9 cellular contexts compared by ENCODE assay signal in the genomic region with DNA sequence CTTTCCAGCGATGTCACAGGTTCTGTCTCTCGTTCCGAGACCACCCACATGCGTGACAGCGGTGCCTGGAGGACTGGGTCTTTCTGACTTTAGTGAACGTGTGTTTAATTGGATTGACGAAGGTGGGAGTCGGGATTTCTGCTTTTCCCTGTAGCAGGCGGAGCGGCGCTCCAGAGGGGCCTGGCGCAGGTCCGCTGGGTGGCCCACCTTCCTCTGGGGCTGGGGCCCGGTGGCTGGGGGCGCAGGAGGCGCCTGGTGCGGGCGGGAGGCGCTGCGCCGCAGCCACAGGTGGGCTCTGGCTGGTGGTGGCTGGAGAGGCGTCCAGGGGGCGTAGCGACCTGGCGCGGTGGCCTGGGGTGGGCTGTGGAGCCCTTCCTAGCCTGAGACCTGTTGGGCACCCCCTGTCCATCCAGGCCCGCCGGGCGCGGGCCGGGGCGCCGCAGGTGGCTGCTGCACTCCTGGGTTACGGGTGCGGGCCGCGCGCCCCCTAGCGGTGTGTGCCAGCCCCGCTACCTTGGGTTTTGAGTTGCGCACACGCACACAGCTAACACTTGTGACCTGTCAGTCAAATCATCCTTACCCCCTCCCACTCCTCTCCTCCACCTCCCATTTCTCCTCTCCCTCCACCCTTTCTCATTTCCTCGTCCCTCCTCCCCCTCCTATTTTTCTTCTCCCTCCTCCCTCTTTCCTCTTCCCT. TPM values are rescaled to one million over a fixed set of nuclear protein-coding genes. Genes with fewer than 3 reads are reported as not detected.
DNase-seq lines count a peak whose midpoint lies in the region; ATAC-seq and TF ChIP-seq lines count a peak whose summit lies in the region.
"Had no signal": no experiment of that assay in that cellular context is flagged by ENCODE, and none has a peak within 500 bp of the region (broad histone marks: within the 10 kb centered on the region; RNA-seq: fewer than 3 reads in every experiment).

No MANE protein-coding gene starts in this region.

- H4K91ac ChIP-seq in IMR-90 (ENCODE audit: insufficient read depth, low read depth, low read length), result peak overlapping the region; percentile 47; the same call in 1 of the 2 replicates

- TF ChIP-seq CTCF in IMR-90 (conservative IDR thresholded peaks at IDR 0.05; ENCODE audit: low read depth, low read length) (peak; percentile 77), neural progenitor cell (IDR thresholded peaks at IDR 0.05) (no peak), nephron progenitor cell (IDR thresholded peaks at IDR 0.05) (no peak), thyroid gland (IDR thresholded peaks at IDR 0.05) (peak in 2 of 6 experiments; percentile 18 to 21)

- peaks cover 50% of the 10 kb centered on the region for H3F3A ChIP-seq in neural progenitor cell (ENCODE audit: low read depth)

- no peak overlapping the region for H4K8ac ChIP-seq in IMR-90 (ENCODE audit: low read depth in 2 of 2, low read length in 2 of 2)

- peak overlapping the region; percentile 87 for H2AK9ac ChIP-seq in IMR-90 (replicated peaks; ENCODE audit: low read depth, low read length, poor library complexity)

- H2AK5ac ChIP-seq in IMR-90 (ENCODE audit: low read depth, low read length), result peak overlapping the region; percentile 60; the same call in 1 of the 2 replicates

- POLR2A ChIA-PET in IMR-90 (lab: Charles Lee; ENCODE audit: unreplicated experiment), result interaction anchor here (0.6 kb wide), 1 partner anchor 122 kb away, joined by 4 read pairs; no protein-coding TSS in a partner anchor

- CTCF ChIA-PET in IMR-90 (lab: Yijun Ruan, JAX), result interaction anchor here (0.8 to 1.0 kb wide), 2 partner anchors 14 to 60 kb away, joined by 3 read pairs; no protein-coding TSS in a partner anchor

- H3K4me1 Mint-ChIP-seq in neural progenitor cell (peaks cover 52% of the 10 kb centered on the region), nephron progenitor cell (peaks cover 60% of the 10 kb centered on the region)
- peaks cover 2 to 9% of the 10 kb centered on the region in 2 donors for H3K4me1 Mint-ChIP-seq in effector memory CD8-positive, alpha-beta T cell (ENCODE audit: low read depth in 2 of 2)

- H3K9me1 ChIP-seq in IMR-90 (ENCODE audit: insufficient read depth, low read length), result no peaks in the 10 kb centered on the region

- peak overlapping the region; percentile 59; the same call in 1 of the 2 replicates for H3K23ac ChIP-seq in IMR-90 (ENCODE audit: low read depth, low read length)

- TF ChIP-seq POLR2A in IMR-90 (IDR thresholded peaks at IDR 0.05; ENCODE audit: low read depth, low read length) (peak; percentile 1; the same call in 1 of the 2 replicates), thyroid gland (IDR thresholded peaks at IDR 0.05) (no peak)

- in situ Hi-C loops in IMR-90 (cut with MboI; ENCODE audit: low sequenced_read_pairs), result loop anchor here (5.0 kb wide), 1 partner anchor 166 kb away; no protein-coding TSS in a partner anchor

- H3K9me3 ChIP-seq in IMR-90 (ENCODE audit: control insufficient read depth, insufficient read depth, low read length) (no peaks in the 10 kb centered on the region), endocrine pancreas (ENCODE audit: control insufficient read depth, low read length) (no peaks in the 10 kb centered on the region), neural progenitor cell (ENCODE audit: low read depth) (no peaks in the 10 kb centered on the region), thyroid gland (no peaks in the 10 kb centered on the region)

- H4K5ac ChIP-seq in IMR-90 (ENCODE audit: low read depth, low read length), result no peak overlapping the region

- H3K4me2 ChIP-seq in IMR-90 (ENCODE audit: low read depth, low read length) (peak overlapping the region; percentile 57), neural progenitor cell (no peak overlapping the region)

- H3K4me3 ChIP-seq in IMR-90 (ENCODE audit: insufficient read depth, low read depth, low read length), result peak overlapping the region; percentile 81
- H3K4me3 ChIP-seq in endocrine pancreas (ENCODE audit: control insufficient read depth, insufficient read depth, low read length), result no peak overlapping the region
- H3K4me3 ChIP-seq in neural progenitor cell, result no peak overlapping the region
- no peak overlapping the region for H3K4me3 ChIP-seq in thyroid gland (replicated peaks in 1 of 3)

- peaks cover 38% of the 10 kb centered on the region for H3K27me3 Mint-ChIP-seq in neural progenitor cell (ENCODE audit: insufficient read depth, low read depth)
- H3K27me3 Mint-ChIP-seq in effector memory CD8-positive, alpha-beta T cell, result peaks cover 56 to 86% of the 10 kb centered on the region in 2 donors
- peaks cover 21% of the 10 kb centered on the region for H3K27me3 Mint-ChIP-seq in nephron progenitor cell (ENCODE audit: low read depth, poor library complexity)

- H4K20me1 ChIP-seq in IMR-90 (ENCODE audit: insufficient read depth, low read length), result peaks cover 58% of the 10 kb centered on the region
- H4K20me1 ChIP-seq in neural progenitor cell (ENCODE audit: low read depth), result no peaks in the 10 kb centered on the region

- H3K27ac ChIP-seq in IMR-90 (ENCODE audit: insufficient read depth, low read length), result peak overlapping the region; percentile 63
- H3K27ac ChIP-seq in neural progenitor cell, result no peak overlapping the region
- H3K27ac ChIP-seq in thyroid gland, result no peak overlapping the region

- H2BK120ac ChIP-seq in IMR-90 (ENCODE audit: low read depth, low read length), result no peak overlapping the region

- H3K9me3 Mint-ChIP-seq in neural progenitor cell, result peaks cover 36% of the 10 kb centered on the region
- peaks cover 0 to 4% of the 10 kb centered on the region in 2 donors for H3K9me3 Mint-ChIP-seq in effector memory CD8-positive, alpha-beta T cell
- peaks cover 35% of the 10 kb centered on the region for H3K9me3 Mint-ChIP-seq in nephron progenitor cell

- H2AFZ ChIP-seq in IMR-90 (replicated peaks; ENCODE audit: low read length, poor library complexity) (peak overlapping the region; percentile 43), neural progenitor cell (replicated peaks) (no peak overlapping the region)

- H3K4ac ChIP-seq in IMR-90 (ENCODE audit: low read depth, low read length), result peak overlapping the region; percentile 55; the same call in 1 of the 2 replicates

- peaks cover 6% of the 10 kb centered on the region; the same call in 1 of the 2 replicates for H3K4me1 ChIP-seq in IMR-90 (ENCODE audit: control insufficient read depth, insufficient read depth, low read length)
- no peaks in the 10 kb centered on the region for H3K4me1 ChIP-seq in endocrine pancreas (ENCODE audit: control insufficient read depth, insufficient read depth, low read length)
- H3K4me1 ChIP-seq in neural progenitor cell, result peaks cover 43% of the 10 kb centered on the region
- H3K4me1 ChIP-seq in thyroid gland, result no peaks in the 10 kb centered on the region

- H3K79me1 ChIP-seq in IMR-90 (ENCODE audit: low read depth in 1 of 2, low read length in 2 of 2), result peaks cover 0 to 49% of the 10 kb centered on the region in 2 experiments; a peak in 2 of 4 replicates

- H2BK5ac ChIP-seq in IMR-90 (ENCODE audit: low read depth, low read length, poor library complexity, severe bottlenecking), result no peak overlapping the region

- ATAC-seq in IMR-90 (ENCODE audit: low read depth) (peak; percentile 54), HG02798 (IDR thresholded peaks at IDR 0.05; ENCODE audit: poor library complexity, unreplicated experiment) (no peak)
- no peak for ATAC-seq in effector memory CD8-positive, alpha-beta T cell (replicated peaks)
- ATAC-seq: T-cell had no signal

- BruUV-seq in IMR-90 (replicated peaks; lab: Mats Ljungman, UMichigan), result no TSS peak

- peak; percentile 61 for TF ChIP-seq RAD21 in IMR-90 (IDR thresholded peaks at IDR 0.05; ENCODE audit: low read length)

- H3K79me2 ChIP-seq in neural progenitor cell (ENCODE audit: low read depth), result no peaks in the 10 kb centered on the region

- peak overlapping the region; percentile 23 for H3K4me3 Mint-ChIP-seq in neural progenitor cell
- H3K4me3 Mint-ChIP-seq in effector memory CD8-positive, alpha-beta T cell, result no peak overlapping the region
- H3K4me3 Mint-ChIP-seq in nephron progenitor cell, result no peak overlapping the region
- H3K4me3 Mint-ChIP-seq: T-cell had no signal

- H3K36me3 Mint-ChIP-seq in neural progenitor cell, result peaks cover 7% of the 10 kb centered on the region
- no peaks in the 10 kb centered on the region for H3K36me3 Mint-ChIP-seq in effector memory CD8-positive, alpha-beta T cell (ENCODE audit: insufficient read depth)
- peaks cover 14% of the 10 kb centered on the region for H3K36me3 Mint-ChIP-seq in nephron progenitor cell (ENCODE audit: low read depth)
- H3K36me3 Mint-ChIP-seq: T-cell had no signal

- no peak overlapping the region for H3K18ac ChIP-seq in IMR-90 (ENCODE audit: low read depth, low read length)

- H3K27me3 ChIP-seq in IMR-90 (ENCODE audit: control insufficient read depth, insufficient read depth, low read length) (no peaks in the 10 kb centered on the region), endocrine pancreas (ENCODE audit: control insufficient read depth, insufficient read depth, low read length) (no peaks in the 10 kb centered on the region), neural progenitor cell (no peaks in the 10 kb centered on the region), thyroid gland (peaks cover 3% of the 10 kb centered on the region)

- dilution Hi-C loops in IMR-90 (cut with HindIII; ENCODE audit: low sequenced_read_pairs, unreplicated experiment), result no loop called here

- no peak overlapping the region for H2BK15ac ChIP-seq in IMR-90 (ENCODE audit: low read depth, low read length)

- H3K36me3 ChIP-seq in IMR-90 (ENCODE audit: control insufficient read depth, insufficient read depth, low read length) (peaks cover 38% of the 10 kb centered on the region), endocrine pancreas (ENCODE audit: control insufficient read depth, insufficient read depth, low read length) (no peaks in the 10 kb centered on the region), neural progenitor cell (no peaks in the 10 kb centered on the region), thyroid gland (no peaks in the 10 kb centered on the region)

- no peak overlapping the region for H2BK20ac ChIP-seq in IMR-90 (ENCODE audit: low read depth, low read length)

- 48 to 90% methylated on average over 1 to 12 of the region's 43 CpGs for WGBS in IMR-90 (ENCODE audit: extremely low coverage in 2 of 2, insufficient read length in 1 of 2), 2 experiments
- WGBS in thyroid gland, 2 donors, result 56 to 60% methylated on average over 18 to 43 of the region's 43 CpGs

- H3K56ac ChIP-seq in IMR-90 (ENCODE audit: extremely low read depth, insufficient read depth, low read length), result no peak overlapping the region

- DNase-seq in AG08396 (ENCODE audit: low spot score), result peak; percentile 65
- DNase-seq in IMR-90, result peak; percentile 81
- DNase-seq in neural progenitor cell (ENCODE audit: low spot score), result no peak
- DNase-seq in effector memory CD8-positive, alpha-beta T cell, result no peak
- no peak for DNase-seq in nephron progenitor cell
- DNase-seq in thyroid gland, result no peak
- DNase-seq: T-cell had no signal

- H3K14ac ChIP-seq in IMR-90 (replicated peaks; ENCODE audit: low read depth, low read length), result 0 out of 2 replicates have a peak overlapping the region, but pooled peaks have one; percentile 84

- H3K27ac Mint-ChIP-seq in neural progenitor cell (no peak overlapping the region), nephron progenitor cell (no peak overlapping the region)
- H3K27ac Mint-ChIP-seq in effector memory CD8-positive, alpha-beta T cell, result no peak overlapping the region
- H3K27ac Mint-ChIP-seq: T-cell had no signal

- intact Hi-C loops in IMR-90 (cut with micrococcal nuclease), result loop anchor here (1.0 to 10.0 kb wide), 5 partner anchors 133 to 443 kb away; no protein-coding TSS in a partner anchor
- intact Hi-C loops in thyroid gland (cut with DNase I), result no loop called here

- H3K9ac ChIP-seq in IMR-90 (ENCODE audit: low read depth, low read length) (peak overlapping the region; percentile 82), endocrine pancreas (ENCODE audit: control insufficient read depth, insufficient read depth, low read length) (peak overlapping the region; percentile 22), neural progenitor cell (no peak overlapping the region)

RNA-seq across cellular contexts. Expression of a gene that starts 2.0 kb away (rescaled TPM):
- total RNA-seq in IMR-90 (2012; rRNA removed) (31.5 and 32.5 TPM in 2 replicates), neural progenitor cell (ENCODE audit: low replicate concordance) (7.3 and 10.6 TPM in 2 replicates), thyroid gland (10 to 100 TPM in 2 of 4 donors, 1 to 10 TPM in 2; 6.0 to 23.7 (median 9.4) TPM)
- polyA plus RNA-seq in IMR-90 (2012; rRNA removed), result 518 and 556 TPM in 2 replicates
- polyA plus RNA-seq in IMR-90 (2012; cell fraction: cytosol; rRNA removed), result 53.8 and 53.9 TPM in 2 replicates
- 8,555 and 8,817 TPM in 2 replicates for polyA plus RNA-seq in IMR-90 (2012; cell fraction: nucleus; rRNA removed; ENCODE audit: low replicate concordance)

Comparison
In these comparisons a context has a peak if more than half of its experiments do, and no peak if none do; other contexts are left out.
1. DNase-seq: peak in AG08396 (single experiment) and IMR-90 (single experiment); none in neural progenitor cell (single experiment), effector memory CD8-positive, alpha-beta T cell (0 of 3), nephron progenitor cell (single experiment) and thyroid gland (0 of 2).